ENCODE assay signal across 25 cellular contexts in the genomic region with DNA sequence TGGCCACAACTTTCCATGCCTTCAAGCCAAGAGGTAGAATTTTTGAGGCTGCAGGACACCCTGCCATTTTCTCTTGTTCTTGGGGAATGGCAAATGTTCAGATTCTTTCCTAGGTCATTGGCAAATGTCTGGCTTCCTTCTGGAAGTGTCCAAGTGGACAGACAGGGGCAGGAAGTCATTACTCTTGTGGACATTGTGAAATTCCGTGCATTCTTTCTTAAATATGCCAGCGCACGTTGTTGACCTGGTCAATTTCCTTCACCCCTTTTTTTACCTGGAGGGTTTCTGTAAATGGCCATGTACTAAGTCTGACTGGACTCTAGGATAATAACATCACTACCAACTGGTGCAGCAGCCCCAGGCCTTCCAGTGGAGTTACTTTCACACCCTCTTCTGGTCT. TPM values are rescaled to one million over a fixed set of nuclear protein-coding genes. Genes with fewer than 3 reads are reported as not detected.
"Had no signal": no experiment of that assay in that cellular context is flagged by ENCODE, and none has a peak within 500 bp of the region (broad histone marks: within the 10 kb centered on the region; RNA-seq: fewer than 3 reads in every experiment).

No MANE protein-coding gene starts in this region.

- DNase-seq: activated CD4-positive, alpha-beta memory T cell treated with anti-CD3 and anti-CD28 coated beads for 36 hours; activated CD4-positive, alpha-beta T cell treated with anti-CD3 and anti-CD28 coated beads, Interleukin-2, amount 10 ng/mL, durations not matched to agents 7 days and 5 days; activated CD4-positive, CD25-positive, alpha-beta regulatory T cell; activated gamma-delta T cell treated with Interleukin-2 at 50 U/mL for 16 hours; activated naive CD4-positive, alpha-beta T cell treated with anti-CD3 and anti-CD28 coated beads, Interleukin-2, amount 10 ng/mL, durations not matched to agents 7 days and 5 days; activated naive CD8-positive, alpha-beta T cell treated with anti-CD3 and anti-CD28 coated beads for 36 hours; activated T-cell treated with anti-CD3 and anti-CD28 coated beads, Interleukin-2, amount 50 U/mL, for 48 hours; brain microvascular endothelial cell; Karpas-422; NCI-H1105 treated with DMSO at 0.1 percent for 48 hours; NCI-H1436 treated with DMSO at 0.1 percent for 48 hours; NCI-H187; NCI-H2081; NCI-H446; NCI-H524; PC-3; SK-N-SH; T-helper 1 cell had no signal

- H3K27ac ChIP-seq: brain microvascular endothelial cell, VCaP had no signal

- H3K4me3 ChIP-seq: cardiac muscle cell, K562 had no signal

- H3K36me3 ChIP-seq: brain microvascular endothelial cell, cardiac muscle cell had no signal

- H3K9ac ChIP-seq: SK-N-SH had no signal

- H3K4me2 ChIP-seq: SK-N-SH had no signal

- H3K27me3 ChIP-seq: brain microvascular endothelial cell, cardiac muscle cell had no signal

- ATAC-seq: activated T-helper 17 cell treated with anti-CD3 and anti-CD28 coated beads, Interleukin-2, amount 50 U/mL, for 72 hours; K562; PC-3 had no signal

- H3K9me3 ChIP-seq: SK-N-SH had no signal

- FAIRE-seq: K562 had no signal

RNA-seq across cellular contexts. Expression of a gene that starts 13.9 kb away (rescaled TPM):
- total RNA-seq: activated CD4-positive, alpha-beta memory T cell treated with anti-CD3 and anti-CD28 coated beads for 36 hours; activated CD4-positive, alpha-beta T cell treated with anti-CD3 and anti-CD28 coated beads, Interleukin-2, amount 10 ng/mL, durations not matched to agents 7 days and 5 days; activated naive CD8-positive, alpha-beta T cell treated with anti-CD3 and anti-CD28 coated beads for 36 hours; activated T-helper 17 cell treated with anti-CD3 and anti-CD28 coated beads, Interleukin-2, amount 50 U/mL, for 72 hours; cardiac muscle cell; K562; RPMI7951; T-helper 2 cell treated with Interferon-gamma antibody and Interleukin-4, amounts not matched to agents 100 ng/mL and 5 ng/mL, for 36 hours had no signal
- polyA plus RNA-seq: adipose tissue, K562, SK-N-SH had no signal
